ENCODE assay signal across 19 cellular contexts in the genomic region with DNA sequence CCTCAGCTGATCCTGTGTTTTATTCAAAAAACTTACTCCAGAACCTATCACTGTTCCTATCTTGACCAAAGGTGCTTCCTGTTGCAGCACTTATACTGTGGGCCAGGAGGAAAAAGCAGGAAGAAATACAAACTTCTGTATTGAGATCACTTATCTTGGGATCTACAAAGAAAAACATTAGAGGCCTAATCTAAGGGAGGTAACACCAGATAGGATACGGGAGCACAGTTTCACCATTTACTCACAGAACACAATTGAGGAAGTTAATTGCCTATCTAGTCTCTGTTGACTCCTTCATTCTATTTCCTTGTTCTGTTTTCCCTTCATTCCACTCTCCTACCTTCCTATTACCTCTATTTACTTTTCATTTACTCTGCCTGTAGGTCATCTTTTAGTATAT.
"Had no signal": no experiment of that assay in that cellular context is flagged by ENCODE, and none has a peak within 500 bp of the region (broad histone marks: within the 10 kb centered on the region; RNA-seq: fewer than 3 reads in every experiment).

No MANE protein-coding gene starts in this region.

- H3K36me3 Mint-ChIP-seq: activated CD4-positive, alpha-beta memory T cell treated with anti-CD3 and anti-CD28 coated beads for 36 hours; activated naive CD4-positive, alpha-beta T cell treated with anti-CD3 and anti-CD28 coated beads, Interleukin-2, amount 10 ng/mL, durations not matched to agents 7 days and 5 days had no signal

- H3K27ac ChIP-seq: coronary artery, epithelial cell of prostate, gastroesophageal sphincter, pancreas, tibial artery had no signal

- DNase-seq: activated CD4-positive, alpha-beta memory T cell treated with anti-CD3 and anti-CD28 coated beads for 36 hours; activated CD4-positive, alpha-beta T cell treated with anti-CD3 and anti-CD28 coated beads for 4 hours; activated CD4-positive, CD25-positive, alpha-beta regulatory T cell; activated effector memory CD4-positive, alpha-beta T cell treated with anti-CD3 and anti-CD28 coated beads, Interleukin-2, amount 50 U/mL, for 16 hours; activated naive CD4-positive, alpha-beta T cell treated with anti-CD3 and anti-CD28 coated beads, Interleukin-2, amount 10 ng/mL, durations not matched to agents 7 days and 5 days; activated naive CD8-positive, alpha-beta T cell treated with anti-CD3 and anti-CD28 coated beads, Interleukin-2, amount 50 U/mL, for 24 hours; cerebellar nuclear complex; head of caudate nucleus; hypothalamus; nephron progenitor cell; pancreas; right cardiac atrium; stimulated activated CD4-positive, alpha-beta T cell treated with anti-CD3 and anti-CD28 coated beads, Interleukin-4, amount 100 ng/mL, for 4 hours; stimulated activated naive CD8-positive, alpha-beta T cell treated with anti-CD3 and anti-CD28 coated beads, Interleukin-15, amount 100 ng/mL, for 72 hours; T-helper 9 cell; tibial artery had no signal

- H3K4me3 ChIP-seq: coronary artery, gastroesophageal sphincter, pancreas, tibial artery had no signal

- H3K36me3 ChIP-seq: gastroesophageal sphincter, pancreas, tibial artery had no signal

- H3K27me3 Mint-ChIP-seq: activated CD4-positive, alpha-beta memory T cell treated with anti-CD3 and anti-CD28 coated beads for 36 hours; activated naive CD4-positive, alpha-beta T cell treated with anti-CD3 and anti-CD28 coated beads, Interleukin-2, amount 10 ng/mL, durations not matched to agents 7 days and 5 days; activated naive CD8-positive, alpha-beta T cell treated with anti-CD3 and anti-CD28 coated beads, Interleukin-2, amount 50 U/mL, for 24 hours; stimulated activated naive CD8-positive, alpha-beta T cell treated with anti-CD3 and anti-CD28 coated beads, Interleukin-15, amount 100 ng/mL, for 72 hours had no signal

- H3K27me3 ChIP-seq: gastroesophageal sphincter, pancreas, tibial artery had no signal

- ATAC-seq: activated naive CD8-positive, alpha-beta T cell treated with anti-CD3 and anti-CD28 coated beads, Interleukin-2, amount 50 U/mL, for 24 hours; gastroesophageal sphincter; pancreas; right cardiac atrium; stimulated activated naive CD8-positive, alpha-beta T cell treated with anti-CD3 and anti-CD28 coated beads, Interleukin-15, amount 100 ng/mL, for 72 hours had no signal

- H3K4me1 Mint-ChIP-seq: activated naive CD4-positive, alpha-beta T cell treated with anti-CD3 and anti-CD28 coated beads, Interleukin-2, amount 10 ng/mL, durations not matched to agents 7 days and 5 days; activated naive CD8-positive, alpha-beta T cell treated with anti-CD3 and anti-CD28 coated beads, Interleukin-2, amount 50 U/mL, for 24 hours; nephron progenitor cell; stimulated activated naive CD8-positive, alpha-beta T cell treated with anti-CD3 and anti-CD28 coated beads, Interleukin-15, amount 100 ng/mL, for 72 hours had no signal

- H3K4me1 ChIP-seq: gastroesophageal sphincter, pancreas, tibial artery had no signal

- H3K27ac Mint-ChIP-seq: activated CD4-positive, alpha-beta memory T cell treated with anti-CD3 and anti-CD28 coated beads for 36 hours; activated naive CD4-positive, alpha-beta T cell treated with anti-CD3 and anti-CD28 coated beads, Interleukin-2, amount 10 ng/mL, durations not matched to agents 7 days and 5 days; activated naive CD8-positive, alpha-beta T cell treated with anti-CD3 and anti-CD28 coated beads, Interleukin-2, amount 50 U/mL, for 24 hours; nephron progenitor cell; stimulated activated naive CD8-positive, alpha-beta T cell treated with anti-CD3 and anti-CD28 coated beads, Interleukin-15, amount 100 ng/mL, for 72 hours had no signal

- H3K4me3 Mint-ChIP-seq: activated CD4-positive, alpha-beta memory T cell treated with anti-CD3 and anti-CD28 coated beads for 36 hours; activated naive CD4-positive, alpha-beta T cell treated with anti-CD3 and anti-CD28 coated beads, Interleukin-2, amount 10 ng/mL, durations not matched to agents 7 days and 5 days; activated naive CD8-positive, alpha-beta T cell treated with anti-CD3 and anti-CD28 coated beads, Interleukin-2, amount 50 U/mL, for 24 hours; nephron progenitor cell; stimulated activated naive CD8-positive, alpha-beta T cell treated with anti-CD3 and anti-CD28 coated beads, Interleukin-15, amount 100 ng/mL, for 72 hours had no signal
